In the genomic region with DNA sequence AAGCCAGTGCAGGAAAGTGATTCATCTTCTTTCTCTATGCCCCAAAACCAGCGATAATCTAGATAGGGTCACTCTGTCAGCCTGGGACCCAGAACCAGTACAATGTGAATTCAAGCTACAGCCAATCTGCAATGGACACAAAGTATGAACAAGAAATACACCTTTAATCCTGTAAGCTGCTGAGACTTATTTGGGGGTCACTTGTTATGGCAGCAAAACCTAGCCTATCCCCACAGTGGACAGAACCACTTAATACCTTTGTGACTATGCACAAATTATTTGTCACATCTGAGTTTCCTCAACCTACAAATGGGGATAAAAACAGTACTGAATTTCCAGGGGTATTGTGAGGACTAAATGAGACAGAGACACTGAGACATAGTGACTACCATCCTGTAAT, we compare ENCODE assay signal across 26 cellular contexts. TPM values are rescaled to one million over a fixed set of nuclear protein-coding genes. Genes with fewer than 3 reads are reported as not detected.
DNase-seq lines count a peak whose midpoint lies in the region; ATAC-seq, FAIRE-seq and TF ChIP-seq lines count a peak whose summit lies in the region.
"Had no signal": no experiment of that assay in that cellular context is flagged by ENCODE, and none has a peak within 500 bp of the region (broad histone marks: within the 10 kb centered on the region; RNA-seq: fewer than 3 reads in every experiment).

No MANE protein-coding gene starts in this region.

- H3K4me2 ChIP-seq in GM23248 (ENCODE audit: unreplicated experiment): no peak overlapping the region
- peak overlapping the region; percentile 46 for H3K4me2 ChIP-seq in PC-3 (ENCODE audit: low read length)
- no peak overlapping the region for H3K4me2 ChIP-seq in osteoblast (ENCODE audit: insufficient read depth, low read length)
- no peak overlapping the region for H3K4me2 ChIP-seq in MM.1S (ENCODE audit: low read depth, low read length)
- H3K4me2 ChIP-seq: BLaER1 had no signal

- intact Hi-C loops in PC-3 (cut with micrococcal nuclease): loop anchor here (2.0 to 5.0 kb wide), 2 partner anchors 13 to 32 kb away; no protein-coding TSS in a partner anchor

- no peak for DNase-seq in GM23248
- no peak for DNase-seq in PC-3
- peak; percentile 50 for DNase-seq in osteoblast (ENCODE audit: insufficient read length, low spot score, missing footprints)
- no peak for DNase-seq in small intestine
- DNase-seq in MM.1S: no peak
- no peak for DNase-seq in NCI-H1092 treated with DMSO at 0.1 percent for 48 hours (lab: John Stamatoyannopoulos, UW)
- DNase-seq: 8988T; ACHN; BE2C; C1 segment of cervical spinal cord; CD4-positive, alpha-beta memory T cell; CD4-positive, CD25-positive, alpha-beta regulatory T cell; CD8-positive, alpha-beta memory T cell; COR-L47; DMS 273 treated with DMSO at 0.1 percent for 48 hours; DMS153; DMS53; DMS79; DND-41; EL; GDM1 had no signal

- H3F3A ChIP-seq in GM23248 (ENCODE audit: insufficient read depth) (no peaks in the 10 kb centered on the region), PC-3 (ENCODE audit: low read length, unreplicated experiment) (no peaks in the 10 kb centered on the region), MM.1S (ENCODE audit: insufficient read depth, low read length) (no peaks in the 10 kb centered on the region)

- no peak overlapping the region for H2AFZ ChIP-seq in GM23248
- H2AFZ ChIP-seq in PC-3 (ENCODE audit: low read length): 0 out of 2 replicates have a peak overlapping the region, but pooled peaks have one; percentile 10
- no peak overlapping the region for H2AFZ ChIP-seq in osteoblast (ENCODE audit: low read length)
- no peak overlapping the region for H2AFZ ChIP-seq in MM.1S (ENCODE audit: low read length)

- FAIRE-seq in small intestine (lab: Jason Lieb, UNC): no peak
- FAIRE-seq: A204.1, GM12878, GM12892 had no signal

- CTCF ChIA-PET in PC-3 (lab: Charles Lee): no interaction called here

- H3K9me2 ChIP-seq in GM23248 (ENCODE audit: insufficient read depth) (no peaks in the 10 kb centered on the region), PC-3 (replicated peaks; ENCODE audit: low read length) (no peaks in the 10 kb centered on the region), MM.1S (replicated peaks; ENCODE audit: insufficient read depth, low read length) (no peaks in the 10 kb centered on the region)

- H3K79me2 ChIP-seq in GM23248 (ENCODE audit: insufficient read depth): no peaks in the 10 kb centered on the region
- no peaks in the 10 kb centered on the region for H3K79me2 ChIP-seq in PC-3 (ENCODE audit: low read length)
- H3K79me2 ChIP-seq in osteoblast (ENCODE audit: insufficient read depth, low read length): no peaks in the 10 kb centered on the region
- no peaks in the 10 kb centered on the region for H3K79me2 ChIP-seq in MM.1S (ENCODE audit: low read length)

- H3K9ac ChIP-seq in GM23248 (no peak overlapping the region), PC-3 (ENCODE audit: low read length) (peak overlapping the region; percentile 53; the same call in 1 of the 2 replicates), MM.1S (ENCODE audit: low read length) (no peak overlapping the region)
- H3K9ac ChIP-seq: BLaER1 had no signal

- H3K9me3 ChIP-seq in GM23248 (ENCODE audit: low read depth) (no peaks in the 10 kb centered on the region), PC-3 (ENCODE audit: low read length) (no peaks in the 10 kb centered on the region), osteoblast (ENCODE audit: low read depth, low read length) (no peaks in the 10 kb centered on the region), small intestine (ENCODE audit: control insufficient read depth, low read depth) (no peaks in the 10 kb centered on the region), MM.1S (replicated peaks; ENCODE audit: insufficient read depth, low read length) (no peaks in the 10 kb centered on the region)
- H3K9me3 ChIP-seq: BE2C, BLaER1 had no signal

- TF ChIP-seq CTCF in PC-3 (conservative IDR thresholded peaks at IDR 0.05; ENCODE audit: low read depth, low read length): no peak
- no peak for TF ChIP-seq CTCF in osteoblast (IDR thresholded peaks at IDR 0.05; ENCODE audit: extremely low read depth, low read depth, low read length)
- TF ChIP-seq CTCF in MM.1S (IDR thresholded peaks at IDR 0.05; ENCODE audit: low read length): no peak

- H3K27me3 ChIP-seq in GM23248 (replicated peaks; ENCODE audit: insufficient read depth): no peaks in the 10 kb centered on the region
- no peaks in the 10 kb centered on the region for H3K27me3 ChIP-seq in PC-3 (ENCODE audit: low read length)
- H3K27me3 ChIP-seq in osteoblast (ENCODE audit: insufficient read depth, low read length): no peaks in the 10 kb centered on the region
- H3K27me3 ChIP-seq in small intestine (ENCODE audit: control insufficient read depth in 2 of 2, insufficient read depth in 2 of 2, low read length in 2 of 2): no peaks in the 10 kb centered on the region
- no peaks in the 10 kb centered on the region for H3K27me3 ChIP-seq in MM.1S (replicated peaks; ENCODE audit: insufficient read depth, low read length)
- H3K27me3 ChIP-seq: BE2C, BLaER1 had no signal

- ATAC-seq in PC-3 (no peak), GM18519 (IDR thresholded peaks at IDR 0.05; ENCODE audit: low FRiP score, unreplicated experiment) (no peak)
- ATAC-seq: GM12878 had no signal

- 95 to 100% methylated on average over 1 of the region's 1 CpG for WGBS in GM23248 (ENCODE audit: low coverage in 1 of 2, low lambda C conversion rate in 2 of 2, missing lambda C conversion rate in 2 of 2), 2 experiments
- WGBS in small intestine, 3 donors: 95 to 100% (median 96%) methylated on average over 1 of the region's 1 CpG

- H4K20me1 ChIP-seq in GM23248 (ENCODE audit: insufficient read depth) (no peaks in the 10 kb centered on the region), PC-3 (ENCODE audit: low read length) (no peaks in the 10 kb centered on the region), osteoblast (ENCODE audit: insufficient read depth, low read length) (no peaks in the 10 kb centered on the region), MM.1S (ENCODE audit: insufficient read depth, low read length) (no peaks in the 10 kb centered on the region)
- H4K20me1 ChIP-seq: BLaER1 had no signal

- in situ Hi-C loops in GM23248 (cut with MboI): no loop called here

- H3K27ac ChIP-seq in GM23248 (peak overlapping the region; percentile 42), PC-3 (ENCODE audit: low read length) (peak overlapping the region; percentile 85), osteoblast (ENCODE audit: low read depth, low read length) (no peak overlapping the region), small intestine (ENCODE audit: low read depth in 1 of 2, low read length in 1 of 2) (peak overlapping the region; percentile 57 to 76), MM.1S (ENCODE audit: low read length) (no peak overlapping the region)
- H3K27ac ChIP-seq: BLaER1 had no signal

- H3K4me1 ChIP-seq in GM23248 (ENCODE audit: insufficient read depth) (peaks cover 14% of the 10 kb centered on the region), PC-3 (ENCODE audit: insufficient read depth, low read length) (peaks cover 34% of the 10 kb centered on the region), osteoblast (ENCODE audit: insufficient read depth, low read length) (peaks cover 9% of the 10 kb centered on the region), small intestine (ENCODE audit: control insufficient read depth in 2 of 2, insufficient read depth in 1 of 2, low read depth in 1 of 2, low read length in 1 of 2) (peaks cover 3 to 14% of the 10 kb centered on the region in 2 donors), MM.1S (ENCODE audit: low read length) (no peaks in the 10 kb centered on the region)

- POLR2A ChIA-PET in PC-3 (lab: Charles Lee; ENCODE audit: unreplicated experiment): no interaction called here

- no TSS peak for BruUV-seq in PC-3 (replicated peaks; lab: Mats Ljungman, UMichigan)

- H3K4me3 ChIP-seq in GM23248: no peak overlapping the region
- no peak overlapping the region for H3K4me3 ChIP-seq in PC-3 (ENCODE audit: low read length)
- H3K4me3 ChIP-seq in osteoblast (ENCODE audit: insufficient read depth, low read length): no peak overlapping the region
- H3K4me3 ChIP-seq in small intestine (ENCODE audit: low read depth in 1 of 2, low read length in 2 of 2): no peak overlapping the region
- H3K4me3 ChIP-seq in MM.1S (ENCODE audit: low read length): no peak overlapping the region
- H3K4me3 ChIP-seq: BLaER1, GM12878 had no signal

- H3K36me3 ChIP-seq in GM23248 (ENCODE audit: low read depth) (no peaks in the 10 kb centered on the region), PC-3 (ENCODE audit: low read depth, low read length) (no peaks in the 10 kb centered on the region), osteoblast (ENCODE audit: insufficient read depth, low read length) (peaks cover 11% of the 10 kb centered on the region), small intestine (ENCODE audit: control insufficient read depth in 2 of 2, insufficient read depth in 2 of 2, low read length in 2 of 2) (peaks cover 0 to 3% of the 10 kb centered on the region in 2 donors), MM.1S (replicated peaks; ENCODE audit: insufficient read depth, low read length) (no peaks in the 10 kb centered on the region)
- H3K36me3 ChIP-seq: BE2C had no signal

RNA-seq across cellular contexts. Expression of gene TMCO4, which starts 50.0 kb away (rescaled TPM):
- total RNA-seq in GM23248 (2014; rRNA removed; shearing (Covaris generic)): 24.5 and 25.9 TPM in 2 replicates
- polyA plus RNA-seq in GM23248 (2016; fragmentation: Nextera tagmentation; extraction: Ambion mirVana): 10.5 and 10.7 TPM in 2 replicates
- 16.0 and 19.7 TPM in 2 replicates for total RNA-seq in PC-3 (2014; rRNA removed)
- 24.2 and 27.5 TPM in 2 replicates for total RNA-seq in osteoblast
- 10 to 100 TPM; 28.6 to 59.0 (median 45.4) TPM for polyA plus RNA-seq in small intestine

Comparison
In these comparisons a context has a peak if more than half of its experiments do, and no peak if none do; other contexts are left out.
1. H3K27ac ChIP-seq: peak in GM23248 (single experiment), PC-3 (single experiment) and small intestine (2 of 2); none in osteoblast (single experiment) and MM.1S (single experiment).